Comparison of ENCODE assay signal across 14 cellular contexts in the genomic region with DNA sequence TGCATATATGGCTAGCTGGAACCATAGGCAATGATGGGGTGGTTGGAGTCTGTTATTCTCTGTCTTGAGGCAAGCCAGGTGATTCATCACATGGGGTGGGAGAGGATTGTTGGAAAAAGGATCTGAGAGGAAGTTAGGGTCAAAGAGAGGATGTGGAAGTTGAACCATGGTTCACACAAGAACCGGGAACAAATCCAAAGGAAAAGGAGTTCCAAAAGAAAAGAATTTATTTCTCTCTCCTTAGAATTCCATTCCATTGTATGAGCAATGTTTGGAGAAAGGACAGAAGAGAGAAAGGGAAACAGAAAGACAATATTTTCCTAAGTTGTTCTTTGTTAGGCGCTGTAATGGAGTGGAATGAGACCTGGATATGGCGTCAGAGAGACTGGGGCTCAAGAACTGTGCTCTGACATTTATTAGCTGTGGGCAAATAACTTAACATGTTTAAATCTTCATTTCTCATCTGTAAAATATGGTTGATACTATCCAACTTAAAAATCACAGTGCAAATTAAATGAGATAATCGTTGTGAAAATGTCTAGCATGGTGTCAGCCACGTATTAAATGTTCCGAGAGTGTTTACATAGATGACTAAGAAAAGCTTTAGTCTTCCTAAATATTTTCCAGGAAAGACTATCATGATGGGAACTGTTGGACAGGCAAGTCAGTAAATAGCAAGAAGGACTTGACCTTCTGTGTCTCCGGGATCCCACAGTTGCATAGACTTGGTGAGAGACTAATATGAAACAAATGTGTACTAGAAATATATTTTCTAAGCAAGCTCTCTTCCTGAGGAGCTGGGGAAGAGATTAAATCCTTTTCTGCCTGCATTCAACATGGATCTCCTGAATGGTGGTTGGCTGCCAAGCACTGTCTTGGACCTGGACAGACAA.
DNase-seq lines count a peak whose midpoint lies in the region; ATAC-seq and TF ChIP-seq lines count a peak whose summit lies in the region.
"Had no signal": no experiment of that assay in that cellular context is flagged by ENCODE, and none has a peak within 500 bp of the region (broad histone marks: within the 10 kb centered on the region; RNA-seq: fewer than 3 reads in every experiment).

No MANE protein-coding gene starts in this region.

- no peak overlapping the region for H3K4me3 Mint-ChIP-seq in activated T-cell treated with anti-CD3 and anti-CD28 coated beads, Interleukin-2, amount 50 U/mL, for 72 hours
- H3K4me3 Mint-ChIP-seq: brain, neural crest cell had no signal

- H3K79me2 ChIP-seq in SK-N-SH (ENCODE audit: insufficient read depth), result no peaks in the 10 kb centered on the region

- ATAC-seq in SK-N-SH treated with all-trans-retinoic acid at 6 μM for 48 hours (no peak), GM19035 (IDR thresholded peaks at IDR 0.05; ENCODE audit: unreplicated experiment) (no peak)
- ATAC-seq in activated T-cell treated with anti-CD3 and anti-CD28 coated beads, Interleukin-2, amount 50 U/mL, for 72 hours (replicated peaks in 1 of 2), result no peak

- no peaks in the 10 kb centered on the region for H3K27me3 Mint-ChIP-seq in activated T-cell treated with anti-CD3 and anti-CD28 coated beads, Interleukin-2, amount 50 U/mL, for 72 hours (ENCODE audit: low read depth)

- DNase-seq in SK-N-SH (no peak), fibroblast of gingiva (ENCODE audit: low read depth) (peak; percentile 88), uterus (peak in 1 of 2 donors; percentile 27), HK-2 (ENCODE audit: unreplicated experiment) (no peak)
- DNase-seq in activated T-cell treated with anti-CD3 and anti-CD28 coated beads, Interleukin-2, amount 50 U/mL, for 72 hours, result no peak
- DNase-seq: activated CD8-positive, alpha-beta memory T cell treated with anti-CD3 and anti-CD28 coated beads for 24 hours; NCI-H69; T-helper 1 cell had no signal

- TF ChIP-seq CTCF in SK-N-SH (IDR thresholded peaks at IDR 0.05) (no peak), uterus (IDR thresholded peaks at IDR 0.05) (no peak)

- H3K36me3 ChIP-seq in SK-N-SH (replicated peaks in 1 of 2; ENCODE audit: control insufficient read depth in 1 of 2, insufficient read depth in 2 of 2, low read length in 1 of 2), result no peaks in the 10 kb centered on the region
- H3K36me3 ChIP-seq in muscle layer of colon (ENCODE audit: insufficient read depth, low read length), result no peaks in the 10 kb centered on the region
- no peaks in the 10 kb centered on the region for H3K36me3 ChIP-seq in uterus

- H3K36me3 Mint-ChIP-seq in activated T-cell treated with anti-CD3 and anti-CD28 coated beads, Interleukin-2, amount 50 U/mL, for 72 hours (ENCODE audit: insufficient read depth in 2 of 2), result peaks cover 0 to 5% of the 10 kb centered on the region in 2 donors
- H3K36me3 Mint-ChIP-seq: brain had no signal

- H3K4me1 ChIP-seq in SK-N-SH (ENCODE audit: control insufficient read depth in 1 of 2, insufficient read depth in 2 of 2, low read depth in 1 of 2, low read length in 1 of 2), result no peaks in the 10 kb centered on the region
- H3K4me1 ChIP-seq in muscle layer of colon (ENCODE audit: insufficient read depth, low read length), result peaks cover 6% of the 10 kb centered on the region
- H3K4me1 ChIP-seq in uterus, result no peaks in the 10 kb centered on the region

- peak overlapping the region; percentile 29; the same call in 1 of the 2 replicates for H2AFZ ChIP-seq in SK-N-SH (ENCODE audit: low read depth)

- H3K4me1 Mint-ChIP-seq in activated T-cell treated with anti-CD3 and anti-CD28 coated beads, Interleukin-2, amount 50 U/mL, for 72 hours (ENCODE audit: low read depth), result no peaks in the 10 kb centered on the region
- H3K4me1 Mint-ChIP-seq: brain, neural crest cell had no signal

- peak overlapping the region; percentile 27 for H3K4me2 ChIP-seq in SK-N-SH

- WGBS in SK-N-SH (ENCODE audit: low lambda C conversion rate), result 78% methylated on average over 7 of the region's 7 CpGs

- CTCF ChIA-PET in SK-N-SH (lab: Yijun Ruan, JAX), result interaction anchor here (0.8 kb wide), 1 partner anchor 10 kb away, joined by 3 read pairs; no protein-coding TSS in a partner anchor

- H3K27me3 ChIP-seq in SK-N-SH (ENCODE audit: insufficient read depth) (no peaks in the 10 kb centered on the region), muscle layer of colon (ENCODE audit: control insufficient read depth in 1 of 2, insufficient read depth in 2 of 2, low read length in 2 of 2) (no peaks in the 10 kb centered on the region), uterus (no peaks in the 10 kb centered on the region)

- H3K27ac ChIP-seq in SK-N-SH (ENCODE audit: low read depth in 2 of 2, low read length in 1 of 2) (peak overlapping the region in 1 of 2 experiments; percentile 83; a peak in 2 of 4 replicates), muscle layer of colon (ENCODE audit: low read depth, low read length) (peak overlapping the region; percentile 10), uterus (peak overlapping the region; percentile 44 to 54)
- H3K27ac ChIP-seq: 22Rv1 had no signal

- H3K9me2 ChIP-seq in SK-N-SH, result no peaks in the 10 kb centered on the region; the same call in 1 of the 2 replicates

- no peak overlapping the region for H3K27ac Mint-ChIP-seq in activated T-cell treated with anti-CD3 and anti-CD28 coated beads, Interleukin-2, amount 50 U/mL, for 72 hours

- peaks cover 24% of the 10 kb centered on the region for H3F3A ChIP-seq in SK-N-SH (replicated peaks; ENCODE audit: insufficient read depth)

- no peaks in the 10 kb centered on the region for H4K20me1 ChIP-seq in SK-N-SH (ENCODE audit: insufficient read depth)

- H3K4me3 ChIP-seq in SK-N-SH (ENCODE audit: low read depth in 2 of 2, low read length in 1 of 2) (no peak overlapping the region), muscle layer of colon (ENCODE audit: low read depth in 1 of 2, low read length in 2 of 2) (no peak overlapping the region), uterus (no peak overlapping the region)

- H3K9me3 ChIP-seq in SK-N-SH, result no peaks in the 10 kb centered on the region
- H3K9me3 ChIP-seq in muscle layer of colon (ENCODE audit: low read length), result no peaks in the 10 kb centered on the region
- no peaks in the 10 kb centered on the region for H3K9me3 ChIP-seq in uterus

- peak overlapping the region; percentile 16; the same call in 1 of the 2 replicates for H3K9ac ChIP-seq in SK-N-SH
- H3K9ac ChIP-seq in muscle layer of colon (ENCODE audit: low read length), result no peak overlapping the region

- intact Hi-C loops in uterus (cut with DNase I; ENCODE audit: low total_unique reads), result no loop called here

- TF ChIP-seq POLR2A in uterus (IDR thresholded peaks at IDR 0.05), result no peak

- H3K9me3 Mint-ChIP-seq in activated T-cell treated with anti-CD3 and anti-CD28 coated beads, Interleukin-2, amount 50 U/mL, for 72 hours, result peaks cover 1 to 3% of the 10 kb centered on the region in 2 donors

- POLR2A ChIA-PET in SK-N-SH (lab: Yijun Ruan, JAX), result no interaction called here

- TF ChIP-seq EP300 in SK-N-SH (IDR thresholded peaks at IDR 0.05; ENCODE audit: borderline replicate concordance in 1 of 2, low read depth in 1 of 2, low read length in 1 of 2), result no peak

- TF ChIP-seq RAD21 in SK-N-SH (IDR thresholded peaks at IDR 0.05; ENCODE audit: low read length), result no peak

TF ChIP-seq in SK-N-SH, 30 proteins besides CTCF, POLR2A, EP300 and RAD21 (continues in another document):
- no peak for TF ChIP-seq FOXJ3 (CRISPR knock-in tag; IDR thresholded peaks at IDR 0.05)
- no peak for TF ChIP-seq SMC3 (IDR thresholded peaks at IDR 0.05; ENCODE audit: low read depth, low read length)
- TF ChIP-seq JUND (IDR thresholded peaks at IDR 0.05), result no peak
- TF ChIP-seq, protein P1, sequence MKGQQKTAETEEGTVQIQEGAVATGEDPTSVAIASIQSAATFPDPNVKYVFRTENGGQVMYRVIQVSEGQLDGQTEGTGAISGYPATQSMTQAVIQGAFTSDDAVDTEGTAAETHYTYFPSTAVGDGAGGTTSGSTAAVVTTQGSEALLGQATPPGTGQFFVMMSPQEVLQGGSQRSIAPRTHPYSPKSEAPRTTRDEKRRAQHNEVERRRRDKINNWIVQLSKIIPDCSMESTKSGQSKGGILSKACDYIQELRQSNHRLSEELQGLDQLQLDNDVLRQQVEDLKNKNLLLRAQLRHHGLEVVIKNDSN (IDR thresholded peaks at IDR 0.05; ENCODE audit: borderline replicate concordance, low read depth), result no peak
- TF ChIP-seq, protein P2, sequence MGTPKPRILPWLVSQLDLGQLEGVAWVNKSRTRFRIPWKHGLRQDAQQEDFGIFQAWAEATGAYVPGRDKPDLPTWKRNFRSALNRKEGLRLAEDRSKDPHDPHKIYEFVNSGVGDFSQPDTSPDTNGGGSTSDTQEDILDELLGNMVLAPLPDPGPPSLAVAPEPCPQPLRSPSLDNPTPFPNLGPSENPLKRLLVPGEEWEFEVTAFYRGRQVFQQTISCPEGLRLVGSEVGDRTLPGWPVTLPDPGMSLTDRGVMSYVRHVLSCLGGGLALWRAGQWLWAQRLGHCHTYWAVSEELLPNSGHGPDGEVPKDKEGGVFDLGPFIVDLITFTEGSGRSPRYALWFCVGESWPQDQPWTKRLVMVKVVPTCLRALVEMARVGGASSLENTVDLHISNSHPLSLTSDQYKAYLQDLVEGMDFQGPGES (IDR thresholded peaks at IDR 0.05; ENCODE audit: low read depth, low read length), result no peak
- TF ChIP-seq CHD2 (IDR thresholded peaks at IDR 0.05; ENCODE audit: low read length, partially characterized antibody), result no peak

TF ChIP-seq in SK-N-SH treated with all-trans-retinoic acid at 6 μM for 48 hours, 23 proteins besides CTCF, POLR2A, EP300 and RAD21 (continues in another document):
- TF ChIP-seq BACH2 (CRISPR knock-in tag; IDR thresholded peaks at IDR 0.05; ENCODE audit: borderline replicate concordance), result no peak
- TF ChIP-seq SNAI2 (CRISPR knock-in tag; IDR thresholded peaks at IDR 0.05), result no peak
- TF ChIP-seq PPARA (CRISPR knock-in tag; IDR thresholded peaks at IDR 0.05; ENCODE audit: borderline replicate concordance), result no peak
- no peak for TF ChIP-seq CSDC2 (CRISPR knock-in tag; IDR thresholded peaks at IDR 0.05)
- TF ChIP-seq ZNF8 (CRISPR knock-in tag; IDR thresholded peaks at IDR 0.05), result no peak
- TF ChIP-seq ISL1 (CRISPR knock-in tag; IDR thresholded peaks at IDR 0.05), result no peak
- no peak for TF ChIP-seq OSR1 (CRISPR knock-in tag; IDR thresholded peaks at IDR 0.05)
- TF ChIP-seq, protein P3, sequence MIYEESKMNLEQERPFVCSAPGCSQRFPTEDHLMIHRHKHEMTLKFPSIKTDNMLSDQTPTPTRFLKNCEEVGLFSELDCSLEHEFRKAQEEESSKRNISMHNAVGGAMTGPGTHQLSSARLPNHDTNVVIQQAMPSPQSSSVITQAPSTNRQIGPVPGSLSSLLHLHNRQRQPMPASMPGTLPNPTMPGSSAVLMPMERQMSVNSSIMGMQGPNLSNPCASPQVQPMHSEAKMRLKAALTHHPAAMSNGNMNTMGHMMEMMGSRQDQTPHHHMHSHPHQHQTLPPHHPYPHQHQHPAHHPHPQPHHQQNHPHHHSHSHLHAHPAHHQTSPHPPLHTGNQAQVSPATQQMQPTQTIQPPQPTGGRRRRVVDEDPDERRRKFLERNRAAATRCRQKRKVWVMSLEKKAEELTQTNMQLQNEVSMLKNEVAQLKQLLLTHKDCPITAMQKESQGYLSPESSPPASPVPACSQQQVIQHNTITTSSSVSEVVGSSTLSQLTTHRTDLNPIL (CRISPR knock-in tag; IDR thresholded peaks at IDR 0.05; ENCODE audit: low read depth), result no peak
- TF ChIP-seq ESRRG (CRISPR knock-in tag; IDR thresholded peaks at IDR 0.05), result no peak
- no peak for TF ChIP-seq ZNF70 (CRISPR knock-in tag; IDR thresholded peaks at IDR 0.05)
- no peak for TF ChIP-seq ZC3H10 (CRISPR knock-in tag; IDR thresholded peaks at IDR 0.05)
